8 cellular contexts compared by ENCODE assay signal in the genomic region with DNA sequence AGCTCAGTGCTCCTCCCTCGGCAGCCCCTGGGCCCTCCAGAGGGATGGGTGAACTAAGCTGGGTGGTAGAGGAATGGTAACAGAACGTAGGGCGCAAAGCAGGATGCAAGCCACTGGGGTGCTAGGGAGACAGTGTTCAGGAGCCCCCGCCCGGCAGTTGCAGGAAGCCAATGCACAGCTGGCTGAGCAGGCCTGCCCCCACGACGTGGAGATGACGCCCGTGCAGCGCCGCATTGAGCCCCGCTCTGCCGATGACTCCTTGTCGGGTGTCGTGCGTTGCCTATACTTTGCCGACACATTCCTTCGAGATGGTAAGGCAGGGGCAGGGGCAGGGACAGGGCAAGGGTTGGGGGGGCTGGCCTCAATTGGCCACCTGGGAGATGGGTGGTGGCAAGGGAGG.
"Had no signal": no experiment of that assay in that cellular context is flagged by ENCODE, and none has a peak within 500 bp of the region (broad histone marks: within the 10 kb centered on the region; RNA-seq: fewer than 3 reads in every experiment).

No MANE protein-coding gene starts in this region.

- ATAC-seq: GM23338, HCT116, HepG2, K562 had no signal

- H3K4me2 ChIP-seq: GM23338 had no signal

- H3K27ac ChIP-seq: HL-60 had no signal

- DNase-seq: H9, HFFc6, KG1 had no signal

- H3K4me3 ChIP-seq: GM23338, K562 had no signal

- H2AFZ ChIP-seq: GM23338 had no signal
